17 cellular contexts compared by ENCODE assay signal in the genomic region with DNA sequence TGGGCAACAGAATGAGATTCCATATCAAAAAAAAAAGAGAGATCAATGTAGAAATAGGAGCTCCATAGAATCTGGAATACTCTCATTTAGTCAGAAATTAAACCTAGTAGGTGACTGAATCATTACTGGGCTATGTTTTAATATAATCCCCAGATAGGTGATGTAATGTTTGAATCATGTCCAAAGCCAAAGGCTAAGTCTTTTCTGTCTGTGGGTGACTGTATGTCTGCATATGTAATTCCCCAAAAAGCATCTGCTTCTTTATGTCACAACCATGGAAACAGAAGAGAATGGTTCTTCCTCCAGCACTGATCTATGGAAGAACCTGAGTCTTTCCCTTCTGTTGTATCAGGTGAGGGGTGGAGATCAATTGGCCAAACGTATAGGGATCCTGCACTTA. TPM values are rescaled to one million over a fixed set of nuclear protein-coding genes. Genes with fewer than 3 reads are reported as not detected.
DNase-seq lines count a peak whose midpoint lies in the region; FAIRE-seq and TF ChIP-seq lines count a peak whose summit lies in the region.
"Had no signal": no experiment of that assay in that cellular context is flagged by ENCODE, and none has a peak within 500 bp of the region (broad histone marks: within the 10 kb centered on the region; RNA-seq: fewer than 3 reads in every experiment).

No MANE protein-coding gene starts in this region.

- FAIRE-seq in RCC 7860 (lab: Jason Lieb, UNC) (peak; percentile 82), GM19239 (lab: Jason Lieb, UNC) (no peak)

- H3K27ac ChIP-seq in epithelial cell of prostate: peak overlapping the region; percentile 98
- H3K27ac ChIP-seq: gastrocnemius medialis, HL-60, suprapubic skin had no signal

- TF ChIP-seq POLR2A in erythroblast (IDR thresholded peaks at IDR 0.05; ENCODE audit: low read length): no peak

- DNase-seq in EL (peak; percentile 91), RCC 7860 (ENCODE audit: low spot score) (peak; percentile 91), epithelial cell of prostate (ENCODE audit: low read depth, low spot score) (no peak), renal cortical epithelial cell (ENCODE audit: low read depth) (peak; percentile 68), NCI-H1436 (lab: John Stamatoyannopoulos, UW) (no peak), erythroblast (lab: John Stamatoyannopoulos, UW) (no peak), GM19239 (ENCODE audit: insufficient read length, low spot score) (no peak)
- no peak for DNase-seq in activated CD4-positive, CD25-positive, alpha-beta regulatory T cell (lab: John Stamatoyannopoulos, UW)
- DNase-seq: activated CD4-positive, alpha-beta T cell treated with anti-CD3 and anti-CD28 coated beads, Interleukin-2, amount 10 ng/mL, durations not matched to agents 24 days and 14 days; gastrocnemius medialis; left cardiac atrium; MG63; naive thymus-derived CD4-positive, alpha-beta T cell; NCI-H2227 treated with DMSO at 0.1 percent for 48 hours; T-helper 17 cell had no signal

RNA-seq across cellular contexts. Expression of gene LAMC2, which starts 5.8 kb away (rescaled TPM):
- total RNA-seq in renal cortical epithelial cell: 128 and 1,305 TPM in 2 replicates
- total RNA-seq: T-helper 17 cell had no signal

Comparison
In these comparisons a context has a peak if more than half of its experiments do, and no peak if none do; other contexts are left out.
1. DNase-seq: peak in EL (single experiment), RCC 7860 (single experiment) and renal cortical epithelial cell (single experiment); none in epithelial cell of prostate (single experiment), NCI-H1436 (single experiment), activated CD4-positive, CD25-positive, alpha-beta regulatory T cell (0 of 4), erythroblast (0 of 2) and GM19239 (single experiment).